ENCODE assay signal across 11 cellular contexts in the genomic region with DNA sequence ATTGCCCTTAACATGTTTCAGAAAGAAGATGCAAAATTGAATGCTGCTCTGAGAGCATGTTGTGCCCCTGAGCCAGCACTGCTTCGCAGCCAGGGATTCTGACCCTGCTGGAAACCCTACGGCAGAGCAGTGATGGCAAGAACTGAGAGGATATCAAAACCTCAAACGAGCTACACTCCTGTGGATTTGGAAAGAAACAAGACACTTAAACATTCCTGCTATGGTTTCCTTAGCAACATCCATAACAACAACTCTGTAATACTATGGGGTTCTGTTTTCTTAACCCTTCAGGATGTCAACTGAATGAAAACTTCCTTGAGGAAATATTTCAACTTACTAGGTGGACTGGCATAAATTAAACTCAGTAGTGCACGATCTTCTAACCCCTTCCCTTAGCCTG.
DNase-seq lines count a peak whose midpoint lies in the region; ATAC-seq and TF ChIP-seq lines count a peak whose summit lies in the region.
"Had no signal": no experiment of that assay in that cellular context is flagged by ENCODE, and none has a peak within 500 bp of the region (broad histone marks: within the 10 kb centered on the region; RNA-seq: fewer than 3 reads in every experiment).

No MANE protein-coding gene starts in this region.

- TF ChIP-seq CTCF in IMR-90 (conservative IDR thresholded peaks at IDR 0.05; ENCODE audit: low read depth, low read length) (no peak), testis (IDR thresholded peaks at IDR 0.05) (no peak)

- TF ChIP-seq RAD21 in IMR-90 (IDR thresholded peaks at IDR 0.05; ENCODE audit: low read length), result 0 out of 2 replicates have a peak, but pooled peaks have one; percentile 10

- peak overlapping the region; percentile 70; the same call in 1 of the 2 replicates for H3K18ac ChIP-seq in IMR-90 (ENCODE audit: low read depth, low read length)

- TF ChIP-seq POLR2A in IMR-90 (IDR thresholded peaks at IDR 0.05; ENCODE audit: low read depth, low read length), result no peak
- TF ChIP-seq POLR2A in testis (IDR thresholded peaks at IDR 0.05), result no peak

- no peaks in the 10 kb centered on the region for H3K79me1 ChIP-seq in IMR-90 (ENCODE audit: low read depth in 1 of 2, low read length in 2 of 2)

- H3K36me3 Mint-ChIP-seq in activated T-helper 17 cell treated with anti-CD3 and anti-CD28 coated beads, Interleukin-2, amount 50 U/mL, for 72 hours (ENCODE audit: low read depth), result no peaks in the 10 kb centered on the region

- no peak overlapping the region for H4K5ac ChIP-seq in IMR-90 (ENCODE audit: low read depth, low read length)

- H2AFZ ChIP-seq in ACC112 (ENCODE audit: low read length, unreplicated experiment) (peak overlapping the region; percentile 77), IMR-90 (replicated peaks; ENCODE audit: low read length, poor library complexity) (peak overlapping the region; percentile 25)

- no peak overlapping the region for H3K27ac Mint-ChIP-seq in stimulated activated naive CD8-positive, alpha-beta T cell treated with anti-CD3 and anti-CD28 coated beads, Interleukin-15, amount 100 ng/mL, for 72 hours
- H3K27ac Mint-ChIP-seq in activated T-helper 17 cell treated with anti-CD3 and anti-CD28 coated beads, Interleukin-2, amount 50 U/mL, for 72 hours, result no peak overlapping the region

- peaks cover 19% of the 10 kb centered on the region for H3K4me1 ChIP-seq in ACC112 (ENCODE audit: control insufficient read depth, insufficient read depth, low read length, unreplicated experiment)
- H3K4me1 ChIP-seq in IMR-90 (ENCODE audit: control insufficient read depth, insufficient read depth, low read length), result peaks cover 2% of the 10 kb centered on the region
- no peaks in the 10 kb centered on the region for H3K4me1 ChIP-seq in testis
- H3K4me1 ChIP-seq: BLaER1 treated with 17β-estradiol and CSF1 and Interleukin-3, amounts not matched to agents 10 nM and 100 nM had no signal

- H3K27me3 ChIP-seq in ACC112 (ENCODE audit: insufficient read depth, low read length) (no peaks in the 10 kb centered on the region), IMR-90 (ENCODE audit: control insufficient read depth, insufficient read depth, low read length) (no peaks in the 10 kb centered on the region), testis (no peaks in the 10 kb centered on the region)
- H3K27me3 ChIP-seq: BLaER1 treated with 17β-estradiol and CSF1 and Interleukin-3, amounts not matched to agents 10 nM and 100 nM; ovary had no signal

- peak overlapping the region; percentile 14; the same call in 1 of the 2 replicates for H3K4ac ChIP-seq in IMR-90 (ENCODE audit: low read depth, low read length)

- H3K14ac ChIP-seq in IMR-90 (replicated peaks; ENCODE audit: low read depth, low read length), result peak overlapping the region; percentile 12; the same call in 1 of the 2 replicates

- no peaks in the 10 kb centered on the region for H3K36me3 ChIP-seq in ACC112 (ENCODE audit: insufficient read depth, low read length)
- H3K36me3 ChIP-seq in IMR-90 (ENCODE audit: control insufficient read depth, insufficient read depth, low read length), result no peaks in the 10 kb centered on the region
- H3K36me3 ChIP-seq in testis (ENCODE audit: low read depth, missing control alignments), result no peaks in the 10 kb centered on the region
- H3K36me3 ChIP-seq: BLaER1 treated with 17β-estradiol and CSF1 and Interleukin-3, amounts not matched to agents 10 nM and 100 nM; ovary had no signal

- H3K4me2 ChIP-seq in IMR-90 (ENCODE audit: low read depth, low read length), result peak overlapping the region; percentile 24
- H3K4me2 ChIP-seq: BLaER1 treated with 17β-estradiol and CSF1 and Interleukin-3, amounts not matched to agents 10 nM and 100 nM had no signal

- peak overlapping the region; percentile 77; the same call in 1 of the 3 replicates for H2BK15ac ChIP-seq in IMR-90 (ENCODE audit: low read depth, low read length)

- H3K4me3 ChIP-seq in ACC112 (ENCODE audit: low read depth, low read length) (peak overlapping the region; percentile 32; the same call in 1 of the 2 replicates), IMR-90 (ENCODE audit: insufficient read depth, low read depth, low read length) (no peak overlapping the region), testis (no peak overlapping the region)
- H3K4me3 ChIP-seq: BLaER1 treated with 17β-estradiol and CSF1 and Interleukin-3, amounts not matched to agents 10 nM and 100 nM; ovary had no signal

- H3K56ac ChIP-seq in IMR-90 (ENCODE audit: extremely low read depth, insufficient read depth, low read length), result no peak overlapping the region

- no peaks in the 10 kb centered on the region for H3K9me1 ChIP-seq in IMR-90 (ENCODE audit: insufficient read depth, low read length)

- H2BK5ac ChIP-seq in IMR-90 (ENCODE audit: low read depth, low read length, poor library complexity, severe bottlenecking), result peak overlapping the region; percentile 40

- no peaks in the 10 kb centered on the region for H3K79me2 ChIP-seq in ACC112 (ENCODE audit: control insufficient read depth, insufficient read depth, low read length, unreplicated experiment)

- DNase-seq in IMR-90, result peak; percentile 91
- DNase-seq in brain pericyte (ENCODE audit: low read depth, low spot score), result peak; percentile 76
- DNase-seq in kidney glomerular epithelial cell (lab: John Stamatoyannopoulos, UW), result peak; percentile 38
- DNase-seq in stimulated activated naive CD8-positive, alpha-beta T cell treated with anti-CD3 and anti-CD28 coated beads, Interleukin-15, amount 100 ng/mL, for 72 hours, result no peak
- no peak for DNase-seq in testis
- DNase-seq: hippocampal formation, ovary had no signal

- POLR2A ChIA-PET in IMR-90 (lab: Charles Lee; ENCODE audit: unreplicated experiment), result no interaction called here

- no CpG with 5 or more reads among the region's 4 CpGs for WGBS in IMR-90 (ENCODE audit: extremely low coverage in 2 of 2, insufficient read length in 1 of 2), 2 experiments
- WGBS in testis, 2 donors, result 41 to 42% methylated on average over 4 of the region's 4 CpGs

- no peak overlapping the region for H3K9ac ChIP-seq in IMR-90 (ENCODE audit: low read depth, low read length)
- H3K9ac ChIP-seq: BLaER1 treated with 17β-estradiol and CSF1 and Interleukin-3, amounts not matched to agents 10 nM and 100 nM had no signal

- peak overlapping the region; percentile 20; the same call in 1 of the 2 replicates for H2BK120ac ChIP-seq in IMR-90 (ENCODE audit: low read depth, low read length)

- BruUV-seq in IMR-90 (replicated peaks; lab: Mats Ljungman, UMichigan), result no TSS peak

- in situ Hi-C loops in IMR-90 (cut with MboI; ENCODE audit: low sequenced_read_pairs), result no loop called here

- no peak overlapping the region for H3K4me3 Mint-ChIP-seq in stimulated activated naive CD8-positive, alpha-beta T cell treated with anti-CD3 and anti-CD28 coated beads, Interleukin-15, amount 100 ng/mL, for 72 hours
- no peak overlapping the region for H3K4me3 Mint-ChIP-seq in activated T-helper 17 cell treated with anti-CD3 and anti-CD28 coated beads, Interleukin-2, amount 50 U/mL, for 72 hours

- no peak overlapping the region for H2AK9ac ChIP-seq in IMR-90 (replicated peaks; ENCODE audit: low read depth, low read length, poor library complexity)

- H2BK20ac ChIP-seq in IMR-90 (ENCODE audit: low read depth, low read length), result peak overlapping the region; percentile 17; the same call in 1 of the 2 replicates

- H4K20me1 ChIP-seq in IMR-90 (ENCODE audit: insufficient read depth, low read length), result no peaks in the 10 kb centered on the region
- H4K20me1 ChIP-seq: BLaER1 treated with 17β-estradiol and CSF1 and Interleukin-3, amounts not matched to agents 10 nM and 100 nM had no signal

- H3K27ac ChIP-seq in ACC112 (ENCODE audit: low read depth, low read length) (peak overlapping the region; percentile 74), IMR-90 (ENCODE audit: insufficient read depth, low read length) (no peak overlapping the region), testis (no peak overlapping the region)
- H3K27ac ChIP-seq: BLaER1 treated with 17β-estradiol and CSF1 and Interleukin-3, amounts not matched to agents 10 nM and 100 nM; ovary had no signal

- H4K91ac ChIP-seq in IMR-90 (ENCODE audit: insufficient read depth, low read depth, low read length), result no peak overlapping the region

- peak overlapping the region; percentile 46; the same call in 1 of the 2 replicates for H2AK5ac ChIP-seq in IMR-90 (ENCODE audit: low read depth, low read length)

- 0 out of 4 replicates have a peak overlapping the region, but pooled peaks of 1 of the 2 experiments have one; percentile 14 for H4K8ac ChIP-seq in IMR-90 (ENCODE audit: low read depth in 2 of 2, low read length in 2 of 2)

- ATAC-seq in IMR-90 (ENCODE audit: low read depth) (peak; percentile 90), HG02840 (IDR thresholded peaks at IDR 0.05; ENCODE audit: low FRiP score, unreplicated experiment) (no peak)
- ATAC-seq in stimulated activated naive CD8-positive, alpha-beta T cell treated with anti-CD3 and anti-CD28 coated beads, Interleukin-15, amount 100 ng/mL, for 72 hours, result no peak
- ATAC-seq in activated T-helper 17 cell treated with anti-CD3 and anti-CD28 coated beads, Interleukin-2, amount 50 U/mL, for 72 hours (replicated peaks), result no peak

- no peak overlapping the region for H3K23ac ChIP-seq in IMR-90 (ENCODE audit: low read depth, low read length)

- no peaks in the 10 kb centered on the region for H3K9me3 Mint-ChIP-seq in stimulated activated naive CD8-positive, alpha-beta T cell treated with anti-CD3 and anti-CD28 coated beads, Interleukin-15, amount 100 ng/mL, for 72 hours
- H3K9me3 Mint-ChIP-seq in activated T-helper 17 cell treated with anti-CD3 and anti-CD28 coated beads, Interleukin-2, amount 50 U/mL, for 72 hours, result no peaks in the 10 kb centered on the region

- H3K4me1 Mint-ChIP-seq in stimulated activated naive CD8-positive, alpha-beta T cell treated with anti-CD3 and anti-CD28 coated beads, Interleukin-15, amount 100 ng/mL, for 72 hours, result peaks cover 13% of the 10 kb centered on the region
- peaks cover 5% of the 10 kb centered on the region for H3K4me1 Mint-ChIP-seq in activated T-helper 17 cell treated with anti-CD3 and anti-CD28 coated beads, Interleukin-2, amount 50 U/mL, for 72 hours

- peaks cover 11% of the 10 kb centered on the region for H3K27me3 Mint-ChIP-seq in stimulated activated naive CD8-positive, alpha-beta T cell treated with anti-CD3 and anti-CD28 coated beads, Interleukin-15, amount 100 ng/mL, for 72 hours
- peaks cover 7% of the 10 kb centered on the region for H3K27me3 Mint-ChIP-seq in activated T-helper 17 cell treated with anti-CD3 and anti-CD28 coated beads, Interleukin-2, amount 50 U/mL, for 72 hours

- H3K9me3 ChIP-seq in IMR-90 (ENCODE audit: control insufficient read depth, insufficient read depth, low read length), result no peaks in the 10 kb centered on the region
- no peaks in the 10 kb centered on the region for H3K9me3 ChIP-seq in testis
- H3K9me3 ChIP-seq: BLaER1 treated with 17β-estradiol and CSF1 and Interleukin-3, amounts not matched to agents 10 nM and 100 nM; ovary had no signal

- dilution Hi-C loops in IMR-90 (cut with HindIII; ENCODE audit: low sequenced_read_pairs, unreplicated experiment), result no loop called here

- intact Hi-C loops in IMR-90 (cut with micrococcal nuclease), result no loop called here
- intact Hi-C loops in testis (cut with DNase I; ENCODE audit: low total_unique reads), result no loop called here

- CTCF ChIA-PET in IMR-90 (lab: Yijun Ruan, JAX), result interaction anchor here (0.6 kb wide), 2 partner anchors 809 to 1403 kb away, joined by 3 read pairs; no protein-coding TSS in a partner anchor

TF ChIP-seq in IMR-90, 13 proteins besides CTCF, POLR2A, EP300 and RAD21 (continues in another document):
- TF ChIP-seq CEBPB (IDR thresholded peaks at IDR 0.05; ENCODE audit: low read depth, low read length), result peak; percentile 18; the same call in 1 of the 2 replicates

Comparison
In these comparisons a context has a peak if more than half of its experiments do, and no peak if none do; other contexts are left out.
1. DNase-seq: peak in IMR-90 (single experiment), brain pericyte (single experiment) and kidney glomerular epithelial cell (single experiment); none in stimulated activated naive CD8-positive, alpha-beta T cell treated with anti-CD3 and anti-CD28 coated beads, Interleukin-15, amount 100 ng/mL, for 72 hours (0 of 2) and testis (single experiment).